ENCODE assay signal across 10 cellular contexts in genomic region chr7:130998993-130999602, GRCh38.
DNase-seq lines count a peak whose midpoint lies in the region; ATAC-seq and TF ChIP-seq lines count a peak whose summit lies in the region.
"Had no signal": no experiment of that assay in that cellular context is flagged by ENCODE, and none has a peak within 500 bp of the region (broad histone marks: within the 10 kb centered on the region; RNA-seq: fewer than 3 reads in every experiment).

No MANE protein-coding gene starts in this region.

- TF ChIP-seq CTCF in Panc1 (IDR thresholded peaks at IDR 0.05) (no peak), coronary artery (IDR thresholded peaks at IDR 0.05) (no peak)

- ATAC-seq in Panc1: no peak
- ATAC-seq in HG03565 (IDR thresholded peaks at IDR 0.05; ENCODE audit: unreplicated experiment): no peak
- no peak for ATAC-seq in GM18873 (IDR thresholded peaks at IDR 0.05; ENCODE audit: low FRiP score, unreplicated experiment)
- ATAC-seq in HG03571 (IDR thresholded peaks at IDR 0.05; ENCODE audit: unreplicated experiment): no peak
- ATAC-seq: upper lobe of right lung had no signal

- no peaks in the 10 kb centered on the region for H3K27me3 ChIP-seq in Panc1 (ENCODE audit: control insufficient read depth, insufficient read depth, low read length)
- H3K27me3 ChIP-seq: upper lobe of right lung had no signal

- peaks cover 56% of the 10 kb centered on the region for H3K4me1 ChIP-seq in Panc1 (ENCODE audit: control insufficient read depth, insufficient read depth, low read length)

- intact Hi-C loops in Panc1 (cut with micrococcal nuclease; ENCODE audit: unreplicated experiment): no loop called here

- BruUV-seq in Panc1 (replicated peaks; lab: Mats Ljungman, UMichigan): no TSS peak

- peak; percentile 50 for DNase-seq in EL
- DNase-seq in Panc1 (ENCODE audit: low read depth, low spot score): no peak
- no peak for DNase-seq in coronary artery (ENCODE audit: low spot score)
- peak; percentile 88 for DNase-seq in renal cortical epithelial cell (ENCODE audit: low read depth)
- DNase-seq in middle frontal gyrus (ENCODE audit: extremely low spot score, low spot score): no peak
- DNase-seq: activated CD4-positive, alpha-beta T cell treated with anti-CD3 and anti-CD28 coated beads for 48 hours; upper lobe of right lung had no signal

- CTCF ChIA-PET in Panc1 (lab: Charles Lee): no interaction called here

- no peaks in the 10 kb centered on the region for H3K36me3 ChIP-seq in Panc1 (ENCODE audit: control insufficient read depth, insufficient read depth, low read length)
- H3K36me3 ChIP-seq: upper lobe of right lung had no signal

- no peak overlapping the region for H3K4me3 ChIP-seq in Panc1 (ENCODE audit: low read depth in 2 of 2, low read length in 2 of 2)
- no peak overlapping the region for H3K4me3 ChIP-seq in coronary artery
- H3K4me3 ChIP-seq: upper lobe of right lung had no signal

- POLR2A ChIA-PET in Panc1 (lab: Charles Lee): no interaction called here

- peak overlapping the region; percentile 55 for H3K27ac ChIP-seq in Panc1 (ENCODE audit: low read length)
- H3K27ac ChIP-seq in coronary artery: peak overlapping the region; percentile 4 to 64
- H3K27ac ChIP-seq: upper lobe of right lung had no signal

- in situ Hi-C loops in Panc1 (cut with HindIII; ENCODE audit: low pct_unique_long_range_greater_than_20kb, low sequenced_read_pairs): no loop called here

- peaks cover 19% of the 10 kb centered on the region; the same call in 1 of the 2 replicates for H3K9me3 ChIP-seq in Panc1 (ENCODE audit: control insufficient read depth, insufficient read depth, low read depth, low read length)
- H3K9me3 ChIP-seq: upper lobe of right lung had no signal

Comparison
In these comparisons a context has a peak if more than half of its experiments do, and no peak if none do; other contexts are left out.
1. DNase-seq: peak in EL (single experiment) and renal cortical epithelial cell (single experiment); none in Panc1 (single experiment), coronary artery (single experiment) and middle frontal gyrus (single experiment).